31 cellular contexts compared by ENCODE assay signal in genomic region chr19:11244846-11245589, GRCh38. TPM values are rescaled to one million over a fixed set of nuclear protein-coding genes. Genes with fewer than 3 reads are reported as not detected.
"Had no signal": no experiment of that assay in that cellular context is flagged by ENCODE, and none has a peak within 500 bp of the region (broad histone marks: within the 10 kb centered on the region; RNA-seq: fewer than 3 reads in every experiment).

No MANE protein-coding gene starts in this region.

- H3K36me3 Mint-ChIP-seq: natural killer cell had no signal

- H3K27me3 ChIP-seq: esophagus squamous epithelium, stomach, suprapubic skin, tibial nerve had no signal

- ATAC-seq: activated CD8-positive, alpha-beta T cell treated with anti-CD3 and anti-CD28 coated beads for 36 hours; activated T-cell treated with anti-CD3 and anti-CD28 coated beads, Interleukin-2, amount 50 U/mL, for 4 hours; activated T-helper 17 cell treated with anti-CD3 and anti-CD28 coated beads, Interleukin-2, amount 50 U/mL, for 72 hours; left colon; natural killer cell; stimulated activated naive B cell treated with anti-CD40 and anti-IgM and Interleukin-4, amounts not matched to agents 10 μg/mL and 1 μg/mL and 100 μg/mL, for 72 hours had no signal

- H3K4me3 ChIP-seq: esophagus squamous epithelium, lung, stomach, suprapubic skin, tibial nerve had no signal

- H3K4me1 Mint-ChIP-seq: activated CD4-positive, alpha-beta T cell treated with anti-CD3 and anti-CD28 coated beads, Interleukin-2, amount 10 ng/mL, durations not matched to agents 24 days and 14 days had no signal

- H3K27ac ChIP-seq: epithelial cell of prostate, esophagus squamous epithelium, stomach, suprapubic skin had no signal

- FAIRE-seq: keratinocyte had no signal

- H3K9me3 ChIP-seq: esophagus squamous epithelium, stomach, suprapubic skin, tibial nerve had no signal

- H3K27ac Mint-ChIP-seq: activated CD4-positive, alpha-beta T cell treated with anti-CD3 and anti-CD28 coated beads, Interleukin-2, amount 10 ng/mL, durations not matched to agents 24 days and 14 days; activated CD8-positive, alpha-beta T cell treated with anti-CD3 and anti-CD28 coated beads for 36 hours; activated T-helper 17 cell treated with anti-CD3 and anti-CD28 coated beads, Interleukin-2, amount 50 U/mL, for 72 hours; dendritic cell treated with granulocyte-macrophage colony-stimulating factor and Interleukin-4, amounts not matched to agents 40 ng/mL and 50 ng/mL, for 4 days; natural killer cell; progenitor cell of endocrine pancreas; stimulated activated naive B cell treated with anti-CD40 and anti-IgM and Interleukin-4, amounts not matched to agents 10 μg/mL and 1 μg/mL and 100 μg/mL, for 72 hours had no signal

- H3K27me3 Mint-ChIP-seq: progenitor cell of endocrine pancreas had no signal

- DNase-seq: activated CD4-positive, alpha-beta T cell treated with anti-CD3 and anti-CD28 coated beads, Interleukin-2, amount 10 ng/mL, durations not matched to agents 24 days and 14 days; activated CD4-positive, CD25-positive, alpha-beta regulatory T cell treated with anti-CD3 and anti-CD28 coated beads, Interleukin-2, amount 50 U/mL, for 72 hours; activated CD8-positive, alpha-beta T cell treated with anti-CD3 and anti-CD28 coated beads for 36 hours; activated gamma-delta T cell treated with Interleukin-2 at 50 U/mL for 16 hours; activated naive CD4-positive, alpha-beta T cell treated with anti-CD3 and anti-CD28 coated beads, Interleukin-2, amount 50 U/mL, for 16 hours; activated T-cell treated with anti-CD3 and anti-CD28 coated beads, Interleukin-2, amount 50 U/mL, for 4 hours; amniotic stem cell; esophagus squamous epithelium; foreskin melanocyte; glutamatergic neuron; hippocampal formation; left colon; mesendoderm; natural killer cell; stimulated activated CD4-positive, alpha-beta T cell treated with anti-CD3 and anti-CD28 coated beads, Interleukin-15, amount 100 ng/mL, for 24 hours; stimulated activated CD4-positive, alpha-beta T cell treated with anti-CD3 and anti-CD28 coated beads, Interleukin-2, amount 100 ng/mL, for 24 hours; stimulated activated naive B cell treated with anti-CD40 and anti-IgM and Interleukin-4, amounts not matched to agents 10 μg/mL and 1 μg/mL and 100 μg/mL, for 72 hours; stomach; T-helper 2 cell had no signal

- H3K4me3 Mint-ChIP-seq: activated CD4-positive, alpha-beta T cell treated with anti-CD3 and anti-CD28 coated beads, Interleukin-2, amount 10 ng/mL, durations not matched to agents 24 days and 14 days; activated CD8-positive, alpha-beta T cell treated with anti-CD3 and anti-CD28 coated beads for 36 hours; activated T-cell treated with anti-CD3 and anti-CD28 coated beads, Interleukin-2, amount 50 U/mL, for 4 hours; activated T-helper 17 cell treated with anti-CD3 and anti-CD28 coated beads, Interleukin-2, amount 50 U/mL, for 72 hours; dendritic cell treated with granulocyte-macrophage colony-stimulating factor and Interleukin-4, amounts not matched to agents 40 ng/mL and 50 ng/mL, for 4 days; natural killer cell; stimulated activated naive B cell treated with anti-CD40 and anti-IgM and Interleukin-4, amounts not matched to agents 10 μg/mL and 1 μg/mL and 100 μg/mL, for 72 hours had no signal

- H3K9me3 Mint-ChIP-seq: activated CD4-positive, alpha-beta T cell treated with anti-CD3 and anti-CD28 coated beads, Interleukin-2, amount 10 ng/mL, durations not matched to agents 24 days and 14 days; activated CD8-positive, alpha-beta T cell treated with anti-CD3 and anti-CD28 coated beads for 36 hours; activated T-cell treated with anti-CD3 and anti-CD28 coated beads, Interleukin-2, amount 50 U/mL, for 4 hours; activated T-helper 17 cell treated with anti-CD3 and anti-CD28 coated beads, Interleukin-2, amount 50 U/mL, for 72 hours; dendritic cell treated with granulocyte-macrophage colony-stimulating factor and Interleukin-4, amounts not matched to agents 40 ng/mL and 50 ng/mL, for 4 days; natural killer cell; stimulated activated naive B cell treated with anti-CD40 and anti-IgM and Interleukin-4, amounts not matched to agents 10 μg/mL and 1 μg/mL and 100 μg/mL, for 72 hours had no signal

RNA-seq across cellular contexts. Expression of gene ANGPTL8, which starts 5.6 kb away (rescaled TPM):
- total RNA-seq: activated CD4-positive, alpha-beta T cell treated with anti-CD3 and anti-CD28 coated beads, Interleukin-2, amount 10 ng/mL, durations not matched to agents 24 days and 14 days; activated CD8-positive, alpha-beta T cell treated with anti-CD3 and anti-CD28 coated beads for 36 hours; activated T-cell treated with anti-CD3 and anti-CD28 coated beads, Interleukin-2, amount 50 U/mL, for 4 hours; activated T-helper 17 cell treated with anti-CD3 and anti-CD28 coated beads, Interleukin-2, amount 50 U/mL, for 72 hours; esophagus squamous epithelium; left colon; lung; mononuclear cell; natural killer cell; osteocyte; progenitor cell of endocrine pancreas; renal cortical epithelial cell; stomach; suprapubic skin; urinary bladder had no signal

RNA-seq across cellular contexts. Expression of gene TSPAN16, which starts 50.9 kb away (rescaled TPM):
- total RNA-seq: activated CD4-positive, alpha-beta T cell treated with anti-CD3 and anti-CD28 coated beads, Interleukin-2, amount 10 ng/mL, durations not matched to agents 24 days and 14 days; activated CD8-positive, alpha-beta T cell treated with anti-CD3 and anti-CD28 coated beads for 36 hours; activated T-cell treated with anti-CD3 and anti-CD28 coated beads, Interleukin-2, amount 50 U/mL, for 4 hours; activated T-helper 17 cell treated with anti-CD3 and anti-CD28 coated beads, Interleukin-2, amount 50 U/mL, for 72 hours; esophagus squamous epithelium; left colon; lung; mononuclear cell; natural killer cell; osteocyte; progenitor cell of endocrine pancreas; renal cortical epithelial cell; stomach; suprapubic skin; tibial nerve; urinary bladder had no signal
- polyA plus RNA-seq: keratinocyte, lung, stomach, urinary bladder had no signal
